Comparison of ENCODE assay signal across 29 cellular contexts in genomic region chr18:9559253-9559652, GRCh38.
"Had no signal": no experiment of that assay in that cellular context is flagged by ENCODE, and none has a peak within 500 bp of the region (broad histone marks: within the 10 kb centered on the region; RNA-seq: fewer than 3 reads in every experiment).

No MANE protein-coding gene starts in this region.

- H3K4me1 Mint-ChIP-seq: activated naive CD4-positive, alpha-beta T cell treated with anti-CD3 and anti-CD28 coated beads, Interleukin-2, amount 50 U/mL, for 24 hours; IgD-negative memory B cell had no signal

- DNase-seq: activated CD4-positive, alpha-beta T cell treated with anti-CD3 and anti-CD28 coated beads for 48 hours; activated CD4-positive, alpha-beta T cell treated with anti-CD3 and anti-CD28 coated beads, Interleukin-2, amount 50 U/mL, for 48 hours; activated CD4-positive, CD25-positive, alpha-beta regulatory T cell treated with anti-CD3 and anti-CD28 coated beads, Interleukin-2, amount 50 U/mL, for 72 hours; activated CD8-positive, alpha-beta memory T cell treated with anti-CD3 and anti-CD28 coated beads, Interleukin-2, amount 10 ng/mL, durations not matched to agents 7 days and 5 days; activated effector memory CD4-positive, alpha-beta T cell treated with Interleukin-2 at 50 U/mL for 16 hours; activated naive CD4-positive, alpha-beta T cell; activated T-cell treated with anti-CD3 and anti-CD28 coated beads, Interleukin-2, amount 50 U/mL, for 24 hours; aorta; KG1; MG63; MV-4-11; NCI-H1092 treated with DMSO at 0.1 percent for 48 hours; NCI-H1417 treated with DMSO at 0.1 percent for 48 hours; NCI-H1694; NCI-H2029 treated with DMSO at 0.1 percent for 48 hours; NCI-H345; NCI-H510A; NCI-H69; NK-92 treated with Interleukin-12 subunit alpha and Interleukin-12 subunit beta, amount 100 ng/mL, for 24 hours; OCI-M1; Peyer's patch; SHP77; SW 1271 had no signal

- H3K9me3 Mint-ChIP-seq: activated naive CD4-positive, alpha-beta T cell treated with anti-CD3 and anti-CD28 coated beads, Interleukin-2, amount 50 U/mL, for 24 hours; activated T-cell treated with anti-CD3 and anti-CD28 coated beads, Interleukin-2, amount 50 U/mL, for 24 hours; activated T-helper 1 cell treated with anti-CD3 and anti-CD28 coated beads, Interleukin-12 subunit alpha, Interleukin-12 subunit beta, Interleukin-2, Interleukin-4 antibody, amounts not matched to agents 30 ng/mL and 10 ng/mL and 1 ng/mL, durations not matched to agents 14 hours and 24 hours and 36 hours; IgD-negative memory B cell had no signal

- H3K4me3 Mint-ChIP-seq: activated CD8-positive, alpha-beta memory T cell treated with anti-CD3 and anti-CD28 coated beads, Interleukin-2, amount 10 ng/mL, durations not matched to agents 7 days and 5 days; activated naive CD4-positive, alpha-beta T cell treated with anti-CD3 and anti-CD28 coated beads, Interleukin-2, amount 50 U/mL, for 24 hours; activated T-cell treated with anti-CD3 and anti-CD28 coated beads, Interleukin-2, amount 50 U/mL, for 24 hours; activated T-helper 1 cell treated with anti-CD3 and anti-CD28 coated beads, Interleukin-12 subunit alpha, Interleukin-12 subunit beta, Interleukin-2, Interleukin-4 antibody, amounts not matched to agents 30 ng/mL and 10 ng/mL and 1 ng/mL, durations not matched to agents 14 hours and 24 hours and 36 hours; IgD-negative memory B cell had no signal

- H3K27ac Mint-ChIP-seq: activated CD8-positive, alpha-beta memory T cell treated with anti-CD3 and anti-CD28 coated beads, Interleukin-2, amount 10 ng/mL, durations not matched to agents 7 days and 5 days; activated naive CD4-positive, alpha-beta T cell treated with anti-CD3 and anti-CD28 coated beads, Interleukin-2, amount 50 U/mL, for 24 hours; activated T-cell treated with anti-CD3 and anti-CD28 coated beads, Interleukin-2, amount 50 U/mL, for 24 hours; activated T-helper 1 cell treated with anti-CD3 and anti-CD28 coated beads, Interleukin-12 subunit alpha, Interleukin-12 subunit beta, Interleukin-2, Interleukin-4 antibody, amounts not matched to agents 30 ng/mL and 10 ng/mL and 1 ng/mL, durations not matched to agents 14 hours and 24 hours and 36 hours; IgD-negative memory B cell had no signal

- H3K27me3 Mint-ChIP-seq: activated CD8-positive, alpha-beta memory T cell treated with anti-CD3 and anti-CD28 coated beads, Interleukin-2, amount 10 ng/mL, durations not matched to agents 7 days and 5 days; activated naive CD4-positive, alpha-beta T cell treated with anti-CD3 and anti-CD28 coated beads, Interleukin-2, amount 50 U/mL, for 24 hours; activated T-cell treated with anti-CD3 and anti-CD28 coated beads, Interleukin-2, amount 50 U/mL, for 24 hours; IgD-negative memory B cell had no signal

- H3K9me3 ChIP-seq: breast epithelium, MG63, Peyer's patch, SJSA1 had no signal

- H3K27ac ChIP-seq: breast epithelium, Peyer's patch, SJSA1 had no signal

- H3K4me1 ChIP-seq: breast epithelium, Peyer's patch, SJSA1 had no signal

- H3K27me3 ChIP-seq: breast epithelium, MG63, Peyer's patch, SJSA1 had no signal

- ATAC-seq: activated CD8-positive, alpha-beta memory T cell treated with anti-CD3 and anti-CD28 coated beads, Interleukin-2, amount 10 ng/mL, durations not matched to agents 7 days and 5 days; SK-N-SH treated with all-trans-retinoic acid at 6 μM for 48 hours had no signal

- H3K4me3 ChIP-seq: breast epithelium, MG63, Peyer's patch, SJSA1 had no signal
